In the genomic region with DNA sequence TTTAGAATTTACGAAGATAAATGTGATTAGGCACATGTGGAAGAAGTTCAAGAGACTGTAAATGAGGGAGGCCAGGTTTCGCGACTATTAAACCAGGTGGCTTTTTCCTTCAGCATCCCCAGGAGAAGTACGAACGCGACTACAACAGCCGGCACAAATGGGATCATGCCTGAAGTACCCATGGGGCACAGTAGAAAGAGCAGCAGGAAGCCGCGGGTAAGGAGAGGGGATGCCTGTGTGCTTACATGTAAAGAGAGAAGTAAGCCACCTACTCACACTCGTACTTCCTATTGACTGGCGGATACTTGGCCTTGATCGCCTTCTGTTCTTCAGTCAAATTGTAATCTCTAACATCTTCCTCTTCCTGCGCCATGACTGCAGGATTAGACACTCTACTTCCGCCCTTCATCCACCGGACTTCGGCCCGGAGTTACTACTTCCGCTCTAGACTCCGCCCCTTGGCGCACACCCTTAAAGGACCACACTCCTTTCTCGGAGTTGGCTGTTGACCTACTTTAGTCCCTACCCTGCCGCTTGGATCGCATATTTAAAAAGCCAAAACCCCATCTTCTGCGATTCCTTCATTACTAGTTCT, we compare ENCODE assay signal across 8 cellular contexts. TPM values are rescaled to one million over a fixed set of nuclear protein-coding genes. Genes with fewer than 3 reads are reported as not detected.
A peak's percentile ranks its signal among the peaks of the same experiment; 100 is the strongest.
DNase-seq lines count a peak whose midpoint lies in the region; ATAC-seq and TF ChIP-seq lines count a peak whose summit lies in the region.

A gene (minus strand): TSS at position 394 of the 595 bp plus-strand sequence. CDS start 21 bp downstream, at position 373.

- TF ChIP-seq POLR2A in esophagus muscularis mucosa (IDR thresholded peaks at IDR 0.05; ENCODE audit: low read depth): no peak

- peaks cover 29% of the 10 kb centered on the region for H3K36me3 Mint-ChIP-seq in activated T-cell treated with anti-CD3 and anti-CD28 coated beads, Interleukin-2, amount 50 U/mL, for 4 hours (ENCODE audit: insufficient read depth)

- no peak for TF ChIP-seq CTCF in Panc1 (IDR thresholded peaks at IDR 0.05)
- TF ChIP-seq CTCF in esophagus muscularis mucosa (IDR thresholded peaks at IDR 0.05): no peak

- H3K4me1 ChIP-seq in Panc1 (ENCODE audit: control insufficient read depth, insufficient read depth, low read length) (peaks cover 10% of the 10 kb centered on the region; the same call in 1 of the 2 replicates), esophagus muscularis mucosa (peaks cover 35 to 72% (median 65%) of the 10 kb centered on the region in 4 donors), muscle layer of duodenum (ENCODE audit: control insufficient read depth in 1 of 2, insufficient read depth in 2 of 2, low read length in 2 of 2) (peaks cover 11 to 34% of the 10 kb centered on the region in 2 donors)

- WGBS in esophagus muscularis mucosa: under 1% methylated on average over 24 of the region's 24 CpGs

- H3K27ac ChIP-seq in Panc1 (ENCODE audit: low read length) (peak within 1 kb of the TSS; percentile 99), esophagus muscularis mucosa (replicated peaks in 1 of 4) (peak within 1 kb of the TSS; percentile 99), muscle layer of duodenum (ENCODE audit: low read length) (peak within 1 kb of the TSS; percentile 100)

- ATAC-seq in GM21576 (IDR thresholded peaks at IDR 0.05; ENCODE audit: unreplicated experiment) (peak; percentile 68), Panc1 (peak; percentile 92)
- ATAC-seq in activated T-cell treated with anti-CD3 and anti-CD28 coated beads, Interleukin-2, amount 50 U/mL, for 4 hours: peak; percentile 76 to 78

- peak; percentile 96 for DNase-seq in DMS114 treated with DMSO at 0.1 percent for 48 hours (lab: John Stamatoyannopoulos, UW; ENCODE audit: unreplicated experiment)
- peak; percentile 88 for DNase-seq in KG1 (lab: John Stamatoyannopoulos, UW)
- DNase-seq in Panc1 (ENCODE audit: low read depth, low spot score): peak; percentile 83
- DNase-seq in activated T-cell treated with anti-CD3 and anti-CD28 coated beads, Interleukin-2, amount 50 U/mL, for 4 hours: peak; percentile 80
- DNase-seq in esophagus muscularis mucosa (ENCODE audit: extremely low spot score): peak; percentile 96
- peak; percentile 80 to 84 for DNase-seq in stimulated activated CD8-positive, alpha-beta memory T cell treated with anti-CD3 and anti-CD28 coated beads, Interleukin-7, amount 100 ng/mL, for 4 hours (ENCODE audit: low read depth in 2 of 2)

- in situ Hi-C loops in Panc1 (cut with HindIII; ENCODE audit: low pct_unique_long_range_greater_than_20kb, low sequenced_read_pairs): no loop called here

- peak within 1 kb of the TSS; percentile 99 for H3K4me3 Mint-ChIP-seq in activated T-cell treated with anti-CD3 and anti-CD28 coated beads, Interleukin-2, amount 50 U/mL, for 4 hours

- POLR2A ChIA-PET in Panc1 (lab: Charles Lee): interaction anchor here (0.6 kb wide), 2 partner anchors 21 to 49 kb away, joined by 4 to 5 read pairs; no protein-coding TSS in a partner anchor

- no peaks in the 10 kb centered on the region for H3K27me3 ChIP-seq in Panc1 (ENCODE audit: control insufficient read depth, insufficient read depth, low read length)
- no peaks in the 10 kb centered on the region for H3K27me3 ChIP-seq in esophagus muscularis mucosa
- no peaks in the 10 kb centered on the region for H3K27me3 ChIP-seq in muscle layer of duodenum (ENCODE audit: low read depth, low read length)

- H3K9me3 ChIP-seq in Panc1 (ENCODE audit: control insufficient read depth, insufficient read depth, low read depth, low read length): no peaks in the 10 kb centered on the region
- H3K9me3 ChIP-seq in esophagus muscularis mucosa: no peaks in the 10 kb centered on the region
- no peaks in the 10 kb centered on the region for H3K9me3 ChIP-seq in muscle layer of duodenum (ENCODE audit: control insufficient read depth in 1 of 2, low read length in 2 of 2)

- BruUV-seq in Panc1 (replicated peaks; lab: Mats Ljungman, UMichigan): TSS peak; percentile 98

- no peaks in the 10 kb centered on the region for H3K27me3 Mint-ChIP-seq in activated T-cell treated with anti-CD3 and anti-CD28 coated beads, Interleukin-2, amount 50 U/mL, for 4 hours (ENCODE audit: low read depth)

- H3K36me3 ChIP-seq in Panc1 (ENCODE audit: control insufficient read depth, insufficient read depth, low read length) (peaks cover 20% of the 10 kb centered on the region), esophagus muscularis mucosa (peaks cover 3 to 23% (median 17%) of the 10 kb centered on the region in 4 donors), muscle layer of duodenum (ENCODE audit: control insufficient read depth in 1 of 2, insufficient read depth in 2 of 2, low read length in 2 of 2) (peaks cover 6 to 9% of the 10 kb centered on the region in 2 donors)

- intact Hi-C loops in Panc1 (cut with micrococcal nuclease; ENCODE audit: unreplicated experiment) (no loop called here), esophagus muscularis mucosa (cut with DNase I) (loop anchor here (5.0 kb wide), 1 partner anchor 57 kb away; no protein-coding TSS in a partner anchor)

- peaks cover 44% of the 10 kb centered on the region for H3K4me1 Mint-ChIP-seq in activated T-cell treated with anti-CD3 and anti-CD28 coated beads, Interleukin-2, amount 50 U/mL, for 4 hours (ENCODE audit: low read depth)

- H3K4me3 ChIP-seq in Panc1 (ENCODE audit: low read depth in 2 of 2, low read length in 2 of 2) (peak within 1 kb of the TSS; percentile 93 to 100), esophagus muscularis mucosa (peak within 1 kb of the TSS; percentile 72 to 91 (median 82)), muscle layer of duodenum (ENCODE audit: low read depth in 1 of 2, low read length in 2 of 2) (peak within 1 kb of the TSS; percentile 85 to 86)

- no peaks in the 10 kb centered on the region for H3K9me3 Mint-ChIP-seq in activated T-cell treated with anti-CD3 and anti-CD28 coated beads, Interleukin-2, amount 50 U/mL, for 4 hours

- no peak for TF ChIP-seq EP300 in esophagus muscularis mucosa (IDR thresholded peaks at IDR 0.05)

- CTCF ChIA-PET in Panc1 (lab: Charles Lee): interaction anchor here (1.1 kb wide), 1 partner anchor 130 kb away, joined by 4 read pairs; no protein-coding TSS in a partner anchor

RNA-seq across cellular contexts. Expression of the gene that starts here (rescaled TPM):
- total RNA-seq in Panc1 (2021; ENCODE audit: unreplicated experiment): 78.9 TPM
- 47.2 TPM for polyA plus RNA-seq in Panc1 (2012; ENCODE audit: insufficient read length)
- 10 to 100 TPM; 54.2 to 66.4 (median 54.6) TPM for total RNA-seq in activated T-cell treated with anti-CD3 and anti-CD28 coated beads, Interleukin-2, amount 50 U/mL, for 4 hours
- 10 to 100 TPM; 19.6 to 31.1 (median 25.8) TPM for total RNA-seq in esophagus muscularis mucosa

Comparison
In these comparisons a context has a peak if more than half of its experiments do, and no peak if none do; other contexts are left out.
1. Peak in every context shown above with its lines: DNase-seq, ATAC-seq, H3K4me3 ChIP-seq and H3K27ac ChIP-seq.